32 cellular contexts compared by ENCODE assay signal in genomic region chr1:233936842-233937241, GRCh38. TPM values are rescaled to one million over a fixed set of nuclear protein-coding genes. Genes with fewer than 3 reads are reported as not detected.
"Had no signal": no experiment of that assay in that cellular context is flagged by ENCODE, and none has a peak within 500 bp of the region (broad histone marks: within the 10 kb centered on the region; RNA-seq: fewer than 3 reads in every experiment).

No MANE protein-coding gene starts in this region.

- ATAC-seq: naive thymus-derived CD4-positive, alpha-beta T cell; natural killer cell; psoas muscle; right cardiac atrium; sciatic nerve; stimulated activated memory B cell treated with anti-CD40 and anti-IgM and Interleukin-4, amounts not matched to agents 10 μg/mL and 1 μg/mL and 100 μg/mL, for 72 hours; stimulated activated naive CD8-positive, alpha-beta T cell treated with anti-CD3 and anti-CD28 coated beads, Interleukin-15, amount 100 ng/mL, for 72 hours; stimulated activated naive CD8-positive, alpha-beta T cell treated with anti-CD3 and anti-CD28 coated beads, Interleukin-15, Interleukin-2, amounts not matched to agents 100 U/mL and 50 U/mL, for 24 hours had no signal

- H3K27ac ChIP-seq: neural progenitor cell, ovary, parathyroid adenoma, psoas muscle, skin epidermis, spleen, suprapubic skin, thoracic aorta, thyroid gland, tibial nerve, upper lobe of left lung, vagina had no signal

- H3K79me2 ChIP-seq: parathyroid adenoma had no signal

- H3K27me3 ChIP-seq: ovary, thyroid gland, tibial nerve, upper lobe of left lung, vagina had no signal

- H3K36me3 ChIP-seq: neural progenitor cell, ovary, spleen, suprapubic skin, thoracic aorta, thyroid gland, tibial nerve, upper lobe of left lung, vagina had no signal

- H3K4me1 ChIP-seq: neural progenitor cell, parathyroid adenoma, psoas muscle, spleen, suprapubic skin, thyroid gland, tibial nerve, upper lobe of left lung, vagina had no signal

- FAIRE-seq: urothelium cell line had no signal

- H2AFZ ChIP-seq: neural progenitor cell, parathyroid adenoma had no signal

- H3K9me3 ChIP-seq: ovary, psoas muscle, spleen, suprapubic skin, thoracic aorta, thyroid gland, tibial nerve, upper lobe of left lung, vagina had no signal

- DNase-seq: naive thymus-derived CD4-positive, alpha-beta T cell; natural killer cell; occipital lobe; ovary; posterior cingulate gyrus; psoas muscle; right cardiac atrium; spleen; stimulated activated CD4-positive, alpha-beta T cell treated with anti-CD3 and anti-CD28 coated beads, Interleukin-12 subunit alpha, Interleukin-12 subunit beta, amount 100 ng/mL, for 4 hours; stimulated activated CD4-positive, alpha-beta T cell treated with anti-CD3 and anti-CD28 coated beads, Interleukin-1b, Interleukin-23, amount 100 ng/mL, for 48 hours; stimulated activated CD4-positive, alpha-beta T cell treated with anti-CD3 and anti-CD28 coated beads, Interleukin-4, amount 100 ng/mL, for 1 hour; stimulated activated CD4-positive, alpha-beta T cell treated with anti-CD3 and anti-CD28 coated beads, Interleukin-4, amount 100 ng/mL, for 4 hours; stimulated activated CD8-positive, alpha-beta memory T cell treated with anti-CD3 and anti-CD28 coated beads, Interleukin-4, amount 100 ng/mL, for 48 hours; stimulated activated naive CD4-positive, alpha-beta T cell; stimulated activated naive CD8-positive, alpha-beta T cell treated with anti-CD3 and anti-CD28 coated beads, Interleukin-15, amount 100 ng/mL, for 72 hours; stimulated activated naive CD8-positive, alpha-beta T cell treated with anti-CD3 and anti-CD28 coated beads, Interleukin-15, Interleukin-2, amounts not matched to agents 100 U/mL and 50 U/mL, for 24 hours; substantia nigra; thyroid gland; trophoblast cell; upper lobe of left lung had no signal

- H3K4me2 ChIP-seq: neural progenitor cell, smooth muscle cell had no signal

- H3K4me3 ChIP-seq: neural progenitor cell, ovary, psoas muscle, skin epidermis, smooth muscle cell, spleen, suprapubic skin, thoracic aorta, thyroid gland, tibial nerve, upper lobe of left lung, vagina had no signal

- H3K9ac ChIP-seq: neural progenitor cell, parathyroid adenoma had no signal

RNA-seq across cellular contexts. Expression of gene SLC35F3, which starts 32.4 kb away (rescaled TPM):
- total RNA-seq: natural killer cell, osteoblast, sciatic nerve, thoracic aorta had no signal
- polyA plus RNA-seq: right cardiac atrium had no signal
